ENCODE assay signal across 17 cellular contexts in genomic region chr12:121512561-121512960, GRCh38.
DNase-seq lines count a peak whose midpoint lies in the region; TF ChIP-seq lines count a peak whose summit lies in the region.
"Had no signal": no experiment of that assay in that cellular context is flagged by ENCODE, and none has a peak within 500 bp of the region (broad histone marks: within the 10 kb centered on the region; RNA-seq: fewer than 3 reads in every experiment).

No MANE protein-coding gene starts in this region.

- H3K27ac Mint-ChIP-seq in neural progenitor cell: peak overlapping the region; percentile 87
- H3K27ac Mint-ChIP-seq in CD8-positive, alpha-beta memory T cell: peak overlapping the region in 1 of 8 donors; percentile 26

- DNase-seq in NCI-H2227 (lab: John Stamatoyannopoulos, UW; ENCODE audit: unreplicated experiment): peak; percentile 46
- DNase-seq in cerebellar cortex (ENCODE audit: low spot score): peak; percentile 75
- no peak for DNase-seq in neural progenitor cell (ENCODE audit: low spot score)
- DNase-seq in activated CD4-positive, CD25-positive, alpha-beta regulatory T cell treated with anti-CD3 and anti-CD28 coated beads, Interleukin-2, amount 50 U/mL, for 72 hours: no peak
- no peak for DNase-seq in NCI-H2196 (lab: John Stamatoyannopoulos, UW; ENCODE audit: unreplicated experiment)
- DNase-seq in CD8-positive, alpha-beta memory T cell: no peak
- no peak for DNase-seq in hippocampal formation (lab: John Stamatoyannopoulos, UW)
- DNase-seq: DMS79 treated with DMSO at 0.1 percent for 48 hours, GF-D8, KBM-7, NCI-H146, NCI-H2107, NCI-H774, PC-9 had no signal

- POLR2A ChIA-PET in CD8-positive, alpha-beta memory T cell (lab: Charles Lee): interaction anchor here (0.5 kb wide), 1 partner anchor 97 kb away, joined by 3 read pairs; no protein-coding TSS in a partner anchor

- H3K4me2 ChIP-seq in BLaER1: peak overlapping the region; percentile 24; the same call in 1 of the 2 replicates
- H3K4me2 ChIP-seq in neural progenitor cell: no peak overlapping the region
- H3K4me2 ChIP-seq: A549, PC-9 had no signal

- CTCF ChIA-PET in CD8-positive, alpha-beta memory T cell (lab: Charles Lee): no interaction called here

- peaks cover 35% of the 10 kb centered on the region for H3K36me3 Mint-ChIP-seq in neural progenitor cell
- H3K36me3 Mint-ChIP-seq in CD8-positive, alpha-beta memory T cell: peaks cover 0 to 57% (median 6%) of the 10 kb centered on the region in 3 donors

- H3K4me3 ChIP-seq in BLaER1: no peak overlapping the region
- H3K4me3 ChIP-seq in neural progenitor cell: no peak overlapping the region
- no peak overlapping the region for H3K4me3 ChIP-seq in CD8-positive, alpha-beta memory T cell (ENCODE audit: low read length)
- H3K4me3 ChIP-seq: A549, PC-9 had no signal

- H3K4me3 Mint-ChIP-seq in neural progenitor cell: no peak overlapping the region
- no peak overlapping the region for H3K4me3 Mint-ChIP-seq in CD8-positive, alpha-beta memory T cell

- H4K20me1 ChIP-seq in BLaER1: no peaks in the 10 kb centered on the region
- H4K20me1 ChIP-seq in neural progenitor cell (ENCODE audit: low read depth): no peaks in the 10 kb centered on the region

- no peaks in the 10 kb centered on the region for H3K27me3 Mint-ChIP-seq in neural progenitor cell (ENCODE audit: insufficient read depth, low read depth)
- no peaks in the 10 kb centered on the region for H3K27me3 Mint-ChIP-seq in CD8-positive, alpha-beta memory T cell

- peaks cover 8% of the 10 kb centered on the region for H3F3A ChIP-seq in neural progenitor cell (ENCODE audit: low read depth)

- no peaks in the 10 kb centered on the region for H3K4me1 Mint-ChIP-seq in neural progenitor cell
- H3K4me1 Mint-ChIP-seq in CD8-positive, alpha-beta memory T cell: peaks cover 6 to 15% (median 14%) of the 10 kb centered on the region in 3 donors

- H3K36me3 ChIP-seq in BLaER1 (peaks cover 79% of the 10 kb centered on the region), neural progenitor cell (peaks cover 10% of the 10 kb centered on the region)
- peaks cover 8% of the 10 kb centered on the region for H3K36me3 ChIP-seq in CD8-positive, alpha-beta memory T cell (ENCODE audit: insufficient read depth, low read length)

- no peak overlapping the region for H3K27ac ChIP-seq in BLaER1
- no peak overlapping the region for H3K27ac ChIP-seq in neural progenitor cell
- no peak overlapping the region for H3K27ac ChIP-seq in CD8-positive, alpha-beta memory T cell (ENCODE audit: low read depth, low read length)
- H3K27ac ChIP-seq: A549, PC-9 had no signal

- H3K9me3 ChIP-seq in BLaER1: no peaks in the 10 kb centered on the region
- no peaks in the 10 kb centered on the region for H3K9me3 ChIP-seq in neural progenitor cell (ENCODE audit: low read depth)
- H3K9me3 ChIP-seq in CD8-positive, alpha-beta memory T cell (ENCODE audit: low read length): no peaks in the 10 kb centered on the region
- H3K9me3 ChIP-seq: A549 had no signal

- H3K9ac ChIP-seq in BLaER1 (no peak overlapping the region), neural progenitor cell (no peak overlapping the region)

- H3K4me1 ChIP-seq in BLaER1 (peaks cover 48% of the 10 kb centered on the region), neural progenitor cell (no peaks in the 10 kb centered on the region)
- peaks cover 4% of the 10 kb centered on the region for H3K4me1 ChIP-seq in CD8-positive, alpha-beta memory T cell (ENCODE audit: insufficient read depth, low read length)

- peaks cover 23% of the 10 kb centered on the region for H3K79me2 ChIP-seq in neural progenitor cell (ENCODE audit: low read depth)

- H3K9me3 Mint-ChIP-seq in neural progenitor cell: no peaks in the 10 kb centered on the region
- H3K9me3 Mint-ChIP-seq in CD8-positive, alpha-beta memory T cell: no peaks in the 10 kb centered on the region
- H3K9me3 Mint-ChIP-seq: CD14-positive monocyte had no signal

- H3K27me3 ChIP-seq in BLaER1 (no peaks in the 10 kb centered on the region), neural progenitor cell (no peaks in the 10 kb centered on the region)
- H3K27me3 ChIP-seq in CD8-positive, alpha-beta memory T cell (ENCODE audit: insufficient read depth, low read length, poor library complexity, severe bottlenecking): no peaks in the 10 kb centered on the region

- H2AFZ ChIP-seq in neural progenitor cell (replicated peaks): no peak overlapping the region
- H2AFZ ChIP-seq: PC-9 had no signal

- no peak for TF ChIP-seq CTCF in neural progenitor cell (IDR thresholded peaks at IDR 0.05)

Comparison
In these comparisons a context has a peak if more than half of its experiments do, and no peak if none do; other contexts are left out.
1. DNase-seq: peak in NCI-H2227 (single experiment) and cerebellar cortex (single experiment); none in neural progenitor cell (single experiment), activated CD4-positive, CD25-positive, alpha-beta regulatory T cell treated with anti-CD3 and anti-CD28 coated beads, Interleukin-2, amount 50 U/mL, for 72 hours (single experiment), NCI-H2196 (single experiment), CD8-positive, alpha-beta memory T cell (0 of 5) and hippocampal formation (0 of 2).